ENCODE assay signal across 11 cellular contexts in genomic region chr1:163069655-163070277, GRCh38. TPM values are rescaled to one million over a fixed set of nuclear protein-coding genes. Genes with fewer than 3 reads are reported as not detected.
A peak's percentile ranks its signal among the peaks of the same experiment; 100 is the strongest.
DNase-seq lines count a peak whose midpoint lies in the region; ATAC-seq, FAIRE-seq and TF ChIP-seq lines count a peak whose summit lies in the region.
"Had no signal": no experiment of that assay in that cellular context is flagged by ENCODE, and none has a peak within 500 bp of the region (broad histone marks: within the 10 kb centered on the region; RNA-seq: fewer than 3 reads in every experiment).

No MANE protein-coding gene starts in this region.

- H3K79me2 ChIP-seq in HepG2 (ENCODE audit: insufficient read depth, low read length) = no peaks in the 10 kb centered on the region

- ATAC-seq in right lobe of liver (no peak), HepG2 (no peak), aorta (ENCODE audit: low FRiP score) (peak; percentile 17), GM18511 (IDR thresholded peaks at IDR 0.05; ENCODE audit: unreplicated experiment) (no peak)
- ATAC-seq: activated T-cell treated with anti-CD3 and anti-CD28 coated beads, Interleukin-2, amount 50 U/mL, for 4 hours had no signal

- H3K36me3 ChIP-seq in right lobe of liver (no peaks in the 10 kb centered on the region), HepG2 (replicated peaks in 1 of 2; ENCODE audit: control insufficient read depth in 1 of 2, insufficient read depth in 2 of 2, low read length in 2 of 2) (no peaks in the 10 kb centered on the region), esophagus muscularis mucosa (peaks cover 0 to 18% (median 3%) of the 10 kb centered on the region in 4 donors), aorta (ENCODE audit: control insufficient read depth in 1 of 2, insufficient read depth in 2 of 2, low read length in 1 of 2) (peaks cover 3 to 5% of the 10 kb centered on the region in 2 donors)

- no peak overlapping the region for H2AFZ ChIP-seq in HepG2 (ENCODE audit: low read length)

- peaks cover 35% of the 10 kb centered on the region for H3K27me3 Mint-ChIP-seq in neural crest cell (ENCODE audit: low read depth)

- no peak overlapping the region for H3K9ac ChIP-seq in HepG2 (ENCODE audit: insufficient read depth, low read depth, low read length)

- no peak for FAIRE-seq in HepG2 (lab: Jason Lieb, UNC)

- in situ Hi-C loops in HepG2 (cut with HindIII; ENCODE audit: extremely low pct_ligation_motif_present, low pct_unique_long_range_greater_than_20kb) = loop anchor here (5.0 to 10.0 kb wide), 2 partner anchors 185 to 248 kb away; no protein-coding TSS in a partner anchor

- no peak overlapping the region for H3K4me2 ChIP-seq in HepG2 (ENCODE audit: low read depth, low read length)

- H3K4me3 ChIP-seq in right lobe of liver (peak overlapping the region in 2 of 3 donors; percentile 8 to 18), HepG2 (replicated peaks in 1 of 3; ENCODE audit: insufficient read depth in 1 of 3, low read depth in 2 of 3, low read length in 3 of 3) (no peak overlapping the region), esophagus muscularis mucosa (peak overlapping the region; percentile 42 to 55 (median 49)), aorta (ENCODE audit: low read length in 2 of 2) (peak overlapping the region; percentile 86 to 98)

- H3K27ac ChIP-seq in right lobe of liver (no peak overlapping the region), HepG2 (ENCODE audit: extremely low read length, insufficient read depth, low read length) (no peak overlapping the region), esophagus muscularis mucosa (replicated peaks in 1 of 4) (peak overlapping the region; percentile 27 to 61 (median 34)), aorta (ENCODE audit: low read depth in 1 of 2, low read length in 2 of 2) (peak overlapping the region in 1 of 2 donors; percentile 21)

- no peak for TF ChIP-seq CTCF in right lobe of liver (IDR thresholded peaks at IDR 0.05)
- TF ChIP-seq CTCF in HepG2 (CRISPR knock-in tag; IDR thresholded peaks at IDR 0.05) = no peak
- no peak for TF ChIP-seq CTCF in esophagus muscularis mucosa (IDR thresholded peaks at IDR 0.05)
- no peak for TF ChIP-seq CTCF in neural crest cell (conservative IDR thresholded peaks at IDR 0.05)

- no peak for TF ChIP-seq EP300 in HepG2 (IDR thresholded peaks at IDR 0.05; ENCODE audit: low read depth in 2 of 2, low read length in 2 of 2)
- no peak for TF ChIP-seq EP300 in HepG2 (CRISPR knock-in tag; IDR thresholded peaks at IDR 0.05; ENCODE audit: borderline replicate concordance)
- TF ChIP-seq EP300 in esophagus muscularis mucosa (IDR thresholded peaks at IDR 0.05) = no peak

- H4K20me1 ChIP-seq in HepG2 (ENCODE audit: insufficient read depth, low read length) = no peaks in the 10 kb centered on the region

- DNase-seq in right lobe of liver = no peak
- no peak for DNase-seq in HepG2 (ENCODE audit: low spot score)
- no peak for DNase-seq in esophagus muscularis mucosa (ENCODE audit: extremely low spot score)
- no peak for DNase-seq in neural crest cell (ENCODE audit: low read depth, low spot score)
- DNase-seq in aorta = no peak
- no peak for DNase-seq in dermis blood vessel endothelial cell
- no peak for DNase-seq in NCI-H82 (lab: John Stamatoyannopoulos, UW)
- DNase-seq: activated T-cell treated with anti-CD3 and anti-CD28 coated beads, Interleukin-2, amount 50 U/mL, for 4 hours; cortex of kidney; NCI-H1930 had no signal

- no peaks in the 10 kb centered on the region for H3K4me1 ChIP-seq in right lobe of liver
- H3K4me1 ChIP-seq in HepG2 (ENCODE audit: insufficient read depth, low read length) = no peaks in the 10 kb centered on the region
- H3K4me1 ChIP-seq in esophagus muscularis mucosa = peaks cover 0 to 43% (median 37%) of the 10 kb centered on the region in 4 donors
- peaks cover 4 to 8% of the 10 kb centered on the region in 2 donors for H3K4me1 ChIP-seq in aorta (ENCODE audit: control insufficient read depth in 1 of 2, insufficient read depth in 2 of 2, low read length in 2 of 2)

- whole genome bisulfite sequencing in right lobe of liver (ENCODE audit: insufficient coverage, low coverage, low lambda C conversion rate, missing lambda C conversion rate) = 45% methylated on average over 2 of the region's 2 CpGs
- WGBS in HepG2 (ENCODE audit: low lambda C conversion rate) = 17% methylated on average over 2 of the region's 2 CpGs
- 52% methylated on average over 2 of the region's 2 CpGs for WGBS in esophagus muscularis mucosa
- WGBS in aorta, 2 donors = 5 to 12% methylated on average over 2 of the region's 2 CpGs

- intact Hi-C loops in right lobe of liver (cut with DNase I) (loop anchor here in 1 of 2 donors (10.0 kb wide), 1 partner anchor 245 kb away; no protein-coding TSS in a partner anchor), HepG2 (cut with micrococcal nuclease; ENCODE audit: unreplicated experiment) (loop anchor here (2.0 kb wide), 1 partner anchor 105 kb away; no protein-coding TSS in a partner anchor), esophagus muscularis mucosa (cut with DNase I) (loop anchor here (2.0 to 5.0 kb wide), 3 partner anchors 105 to 248 kb away; no protein-coding TSS in a partner anchor), aorta (cut with DNase I) (loop anchor here (2.0 to 5.0 kb wide), 6 partner anchors 103 to 248 kb away; no protein-coding TSS in a partner anchor)

- no TSS peak for BruUV-seq in HepG2 (replicated peaks; lab: Mats Ljungman, UMichigan)

- TF ChIP-seq POLR2A in right lobe of liver (IDR thresholded peaks at IDR 0.05) (no peak), HepG2 (IDR thresholded peaks at IDR 0.05; ENCODE audit: insufficient read depth in 1 of 2, low read depth in 2 of 2, low read length in 2 of 2) (no peak), esophagus muscularis mucosa (IDR thresholded peaks at IDR 0.05; ENCODE audit: low read depth) (no peak)

- peak overlapping the region; percentile 81 for H3K4me3 Mint-ChIP-seq in neural crest cell
- H3K4me3 Mint-ChIP-seq: activated T-cell treated with anti-CD3 and anti-CD28 coated beads, Interleukin-2, amount 50 U/mL, for 4 hours had no signal

- H3K9me3 ChIP-seq in right lobe of liver (no peaks in the 10 kb centered on the region), HepG2 (ENCODE audit: low read length) (no peaks in the 10 kb centered on the region), esophagus muscularis mucosa (no peaks in the 10 kb centered on the region), aorta (ENCODE audit: control insufficient read depth, low read length) (no peaks in the 10 kb centered on the region)

- CTCF ChIA-PET in HepG2 (lab: Yijun Ruan, JAX; ENCODE audit: low intra/inter-chr PET ratio, low total read pairs) = no interaction called here

- no peaks in the 10 kb centered on the region for H3K36me3 Mint-ChIP-seq in neural crest cell (ENCODE audit: low read depth)

- no peaks in the 10 kb centered on the region for H3K9me3 Mint-ChIP-seq in neural crest cell
- H3K9me3 Mint-ChIP-seq: activated T-cell treated with anti-CD3 and anti-CD28 coated beads, Interleukin-2, amount 50 U/mL, for 4 hours had no signal

- peaks cover 5 to 11% of the 10 kb centered on the region in 2 donors for H3K27me3 ChIP-seq in right lobe of liver
- 0 out of 5 replicates have a peak, but pooled peaks cover 0 to 2% of the 10 kb centered on the region in 2 experiments for H3K27me3 ChIP-seq in HepG2 (ENCODE audit: control insufficient read depth in 1 of 2, insufficient read depth in 2 of 2, low read length in 2 of 2)
- H3K27me3 ChIP-seq in esophagus muscularis mucosa = no peaks in the 10 kb centered on the region
- H3K27me3 ChIP-seq in aorta (ENCODE audit: control insufficient read depth in 1 of 2, insufficient read depth in 2 of 2, low read length in 1 of 2) = no peaks in the 10 kb centered on the region

- TF ChIP-seq RAD21 in HepG2 (CRISPR knock-in tag; IDR thresholded peaks at IDR 0.05) = no peak

- no peak overlapping the region for H3K27ac Mint-ChIP-seq in neural crest cell (ENCODE audit: unreplicated experiment)

- peaks cover 15% of the 10 kb centered on the region for H3K4me1 Mint-ChIP-seq in neural crest cell

- POLR2A ChIA-PET in HepG2 (lab: Yijun Ruan, JAX) = no interaction called here

TF ChIP-seq in HepG2, 621 proteins besides CTCF, POLR2A, EP300 and RAD21 (continues in another document):
- TF ChIP-seq FOXA1 (IDR thresholded peaks at IDR 0.05) (no peak), FOXA1 (CRISPR knock-in tag; IDR thresholded peaks at IDR 0.05) (no peak), ZBTB21 (CRISPR knock-in tag; IDR thresholded peaks at IDR 0.05) (no peak), XRCC5 (optimal IDR thresholded peaks at IDR 0.05; ENCODE audit: low read length) (no peak), POLR2AphosphoS5 (IDR thresholded peaks at IDR 0.05; ENCODE audit: low read depth, low read length) (no peak), TEAD2 (CRISPR knock-in tag; IDR thresholded peaks at IDR 0.05) (no peak), KDM6A (CRISPR knock-in tag; IDR thresholded peaks at IDR 0.05; ENCODE audit: low read depth) (no peak)

RNA-seq across cellular contexts. Expression of gene RGS4, which starts 0.6 kb away (rescaled TPM):
- total RNA-seq in right lobe of liver = 1 to 10 TPM in 4 of 6 experiments, under 1 TPM in 2; 0.67 to 5.1 (median 2.4) TPM
- total RNA-seq in HepG2 (2016; rRNA removed; fragmentation: Illumina TruSeq; extraction: Trizol) = not detected in 2 replicates
- not detected in 2 replicates for total RNA-seq in HepG2 (2016; cell fraction: cytosol; rRNA removed; fragmentation: Illumina TruSeq; extraction: Trizol; ENCODE audit: low read depth)
- total RNA-seq in HepG2 (2016; cell fraction: insoluble cytoplasmic fraction; rRNA removed; fragmentation: Illumina TruSeq; extraction: Trizol) = not detected in 2 replicates
- total RNA-seq in HepG2 (2016; cell fraction: membrane; rRNA removed; fragmentation: Illumina TruSeq; extraction: Trizol) = not detected in 2 replicates
- total RNA-seq in HepG2 (2016; cell fraction: nucleus; rRNA removed; fragmentation: Illumina TruSeq; extraction: Trizol) = not detected in 2 replicates
- polyA plus RNA-seq in HepG2 (2011; rRNA removed) = not detected in 2 replicates
- not detected in 2 replicates for polyA plus RNA-seq in HepG2 (2011; cell fraction: cytosol; rRNA removed)
- not detected in 2 replicates for polyA plus RNA-seq in HepG2 (2011; cell fraction: nucleus; rRNA removed)
- not detected in 2 replicates for polyA plus RNA-seq in HepG2 (2012)
- not detected in 2 replicates for polyA plus RNA-seq in HepG2 (2016; cell fraction: cytosol; fragmentation: Illumina TruSeq; extraction: Trizol; ENCODE audit: low read depth)
- not detected in 2 replicates for polyA plus RNA-seq in HepG2 (2016; cell fraction: insoluble cytoplasmic fraction; fragmentation: Illumina TruSeq; extraction: Trizol; ENCODE audit: low read depth)
- not detected in 2 replicates for polyA plus RNA-seq in HepG2 (2016; cell fraction: membrane; fragmentation: Illumina TruSeq; extraction: Trizol; ENCODE audit: low read depth)
- not detected in 2 replicates for polyA plus RNA-seq in HepG2 (2016; cell fraction: nucleus; fragmentation: Illumina TruSeq; extraction: Trizol; ENCODE audit: insufficient read depth, low read depth)
- not detected in 2 replicates for polyA minus RNA-seq in HepG2 (2011; rRNA and poly(A)+ RNA removed; ENCODE audit: low replicate concordance)
- polyA minus RNA-seq in HepG2 (2011; cell fraction: cytosol; rRNA and poly(A)+ RNA removed) = not detected in 2 replicates
- polyA minus RNA-seq in HepG2 (2011; cell fraction: nucleus; rRNA and poly(A)+ RNA removed) = not detected in 2 replicates
- 10 to 100 TPM; 15.8 to 39.9 (median 24.0) TPM for total RNA-seq in esophagus muscularis mucosa
- 0.75 and 0.84 TPM in 2 replicates for total RNA-seq in neural crest cell
- 10 to 100 TPM; 11.9 to 22.1 TPM for total RNA-seq in aorta
- 10 to 100 TPM; 29.3 to 42.1 TPM for polyA plus RNA-seq in aorta
- total RNA-seq in dermis blood vessel endothelial cell = 9.2 and 26.5 TPM in 2 replicates
- total RNA-seq: activated T-cell treated with anti-CD3 and anti-CD28 coated beads, Interleukin-2, amount 50 U/mL, for 4 hours had no signal

Comparison
In these comparisons a context has a peak if more than half of its experiments do, and no peak if none do; other contexts are left out.
1. H3K4me3 ChIP-seq: peak in right lobe of liver (2 of 3), esophagus muscularis mucosa (4 of 4) and aorta (2 of 2); none in HepG2 (0 of 3).
2. H3K27ac ChIP-seq: peak in esophagus muscularis mucosa (4 of 4); none in right lobe of liver (0 of 3) and HepG2 (single experiment).